Comparison of ENCODE assay signal across 12 cellular contexts in the genomic region with DNA sequence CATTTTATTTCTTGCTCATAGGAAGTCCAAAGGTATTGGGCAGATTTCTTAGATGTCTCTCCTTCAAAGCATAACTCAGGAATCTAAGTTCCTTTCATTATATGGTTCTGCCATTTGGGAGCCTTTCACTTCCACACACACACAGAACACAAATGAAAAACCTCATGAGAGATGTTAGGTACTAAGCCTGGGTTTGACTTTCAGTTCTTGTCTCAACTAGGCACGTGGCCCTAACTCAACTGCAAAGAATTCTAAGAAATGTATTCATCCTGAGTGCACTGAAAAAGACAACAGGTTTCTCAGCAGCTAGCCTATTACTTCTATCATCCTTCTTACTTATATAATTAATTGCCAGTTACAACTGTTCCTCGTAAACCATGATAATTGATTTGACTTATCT.
DNase-seq lines count a peak whose midpoint lies in the region; ATAC-seq, FAIRE-seq and TF ChIP-seq lines count a peak whose summit lies in the region.
"Had no signal": no experiment of that assay in that cellular context is flagged by ENCODE, and none has a peak within 500 bp of the region (broad histone marks: within the 10 kb centered on the region; RNA-seq: fewer than 3 reads in every experiment).

No MANE protein-coding gene starts in this region.

- no peak for DNase-seq in activated CD4-positive, CD25-positive, alpha-beta regulatory T cell (lab: John Stamatoyannopoulos, UW)
- peak in 1 of 4 experiments; percentile 51 for DNase-seq in K562 (ENCODE audit: extremely low read depth in 1 of 4, low spot score in 3 of 4)
- DNase-seq in CD8-positive, alpha-beta T cell: no peak
- no peak for DNase-seq in frontal cortex (ENCODE audit: low spot score in 2 of 2)
- no peak for DNase-seq in CD14-positive monocyte (ENCODE audit: low spot score)
- DNase-seq: right lobe of liver had no signal

- TF ChIP-seq EP300 in K562 (IDR thresholded peaks at IDR 0.05; ENCODE audit: low read length): no peak

- in situ Hi-C loops in K562 (cut with MboI): no loop called here

- peak overlapping the region; percentile 74 for H2AFZ ChIP-seq in K562 (ENCODE audit: low read depth, low read length)

- no peak overlapping the region for H3K4me3 ChIP-seq in K562
- H3K4me3 ChIP-seq in CD8-positive, alpha-beta T cell (ENCODE audit: low read depth, low read length): no peak overlapping the region
- H3K4me3 ChIP-seq: A549, breast epithelium, right lobe of liver had no signal

- H3K9ac ChIP-seq in K562 (ENCODE audit: insufficient read depth in 1 of 2, low read depth in 2 of 2, low read length in 2 of 2): peak overlapping the region in 1 of 2 experiments; percentile 20; a peak in 1 of 4 replicates

- H3K27me3 ChIP-seq in K562 (ENCODE audit: control insufficient read depth in 2 of 2, insufficient read depth in 2 of 2, low read length in 2 of 2): no peaks in the 10 kb centered on the region
- no peaks in the 10 kb centered on the region for H3K27me3 ChIP-seq in CD8-positive, alpha-beta T cell (ENCODE audit: insufficient read depth, low read length)
- H3K27me3 ChIP-seq: breast epithelium, right lobe of liver had no signal

- POLR2A ChIA-PET in K562 (lab: Yijun Ruan, JAX): interaction anchor here (0.7 to 1.6 kb wide), 3 partner anchors 9 to 319 kb away, joined by 3 to 5 read pairs (median 3); no protein-coding TSS in a partner anchor
- POLR2A ChIA-PET in CD8-positive, alpha-beta T cell (lab: Charles Lee): interaction anchor here (1.2 to 1.7 kb wide), 3 partner anchors 9 to 198 kb away, joined by 3 to 4 read pairs (median 3); no protein-coding TSS in a partner anchor

- WGBS in K562 (ENCODE audit: insufficient coverage, low coverage, missing lambda C conversion rate): 15% methylated on average over 2 of the region's 2 CpGs

- TF ChIP-seq POLR2A in K562 (conservative IDR thresholded peaks at IDR 0.05): no peak

- CTCF ChIA-PET in K562 (lab: Yijun Ruan, JAX; ENCODE audit: low intra/inter-chr PET ratio): no interaction called here
- CTCF ChIA-PET in CD8-positive, alpha-beta T cell (lab: Charles Lee): interaction anchor here (0.7 to 3.4 kb wide), 8 partner anchors 17 to 817 kb away, joined by 3 to 20 read pairs (median 4); no protein-coding TSS in a partner anchor

- no peak overlapping the region for H3K4me3 Mint-ChIP-seq in CD8-positive, alpha-beta T cell
- no peak overlapping the region for H3K4me3 Mint-ChIP-seq in CD14-positive monocyte

- no peaks in the 10 kb centered on the region for H3K9me3 Mint-ChIP-seq in CD8-positive, alpha-beta T cell
- no peaks in the 10 kb centered on the region for H3K9me3 Mint-ChIP-seq in CD14-positive monocyte

- no peak for TF ChIP-seq RAD21 in K562 (CRISPR knock-in tag; conservative IDR thresholded peaks at IDR 0.05 in 1 of 2, IDR thresholded peaks at IDR 0.05 in 1 of 2)

- no TSS peak for BruUV-seq in K562 (replicated peaks; lab: Mats Ljungman, UMichigan)

- H3K27me3 Mint-ChIP-seq in CD8-positive, alpha-beta T cell (ENCODE audit: low read depth): no peaks in the 10 kb centered on the region
- H3K27me3 Mint-ChIP-seq in CD14-positive monocyte (ENCODE audit: low read depth in 3 of 3): no peaks in the 10 kb centered on the region

- H3K9me1 ChIP-seq in K562 (ENCODE audit: control insufficient read depth, insufficient read depth, low read length): no peaks in the 10 kb centered on the region

- peaks cover 21% of the 10 kb centered on the region; the same call in 1 of the 3 replicates for H3K36me3 ChIP-seq in K562 (ENCODE audit: control insufficient read depth, insufficient read depth, low read length)
- no peaks in the 10 kb centered on the region for H3K36me3 ChIP-seq in CD8-positive, alpha-beta T cell (ENCODE audit: insufficient read depth, low read length)
- H3K36me3 ChIP-seq: breast epithelium, right lobe of liver had no signal

- H3K9me3 ChIP-seq in K562 (replicated peaks; ENCODE audit: control insufficient read depth, insufficient read depth, low read depth, low read length): peaks cover 2% of the 10 kb centered on the region; the same call in 1 of the 2 replicates
- H3K9me3 ChIP-seq in CD8-positive, alpha-beta T cell (ENCODE audit: low read length): no peaks in the 10 kb centered on the region
- H3K9me3 ChIP-seq: A549, breast epithelium, right lobe of liver had no signal

- TF ChIP-seq CTCF in K562 (IDR thresholded peaks at IDR 0.05 in 2 of 3, conservative IDR thresholded peaks at IDR 0.05 in 1 of 3; ENCODE audit: insufficient read depth in 2 of 3, low read depth in 1 of 3, low read length in 3 of 3): no peak
- TF ChIP-seq CTCF in CD8-positive, alpha-beta T cell (IDR thresholded peaks at IDR 0.05): no peak
- TF ChIP-seq CTCF in CD14-positive monocyte (IDR thresholded peaks at IDR 0.05): no peak

- no peaks in the 10 kb centered on the region for H4K20me1 ChIP-seq in K562 (replicated peaks; ENCODE audit: control insufficient read depth, insufficient read depth, low read length)

- peak overlapping the region; percentile 64; the same call in 2 of the 3 replicates for H3K27ac ChIP-seq in K562 (ENCODE audit: extremely low read depth, low read depth, low read length)
- no peak overlapping the region for H3K27ac ChIP-seq in CD8-positive, alpha-beta T cell (ENCODE audit: low read depth, low read length)
- H3K27ac ChIP-seq: A549, breast epithelium, right lobe of liver, VCaP had no signal

- H3K79me2 ChIP-seq in K562 (ENCODE audit: control insufficient read depth, insufficient read depth, low read length): peaks cover 9% of the 10 kb centered on the region; the same call in 2 of the 3 replicates

- no peak overlapping the region for H3K27ac Mint-ChIP-seq in CD8-positive, alpha-beta T cell
- no peak overlapping the region for H3K27ac Mint-ChIP-seq in CD14-positive monocyte

- peak overlapping the region; percentile 7; the same call in 1 of the 2 replicates for H3K4me2 ChIP-seq in K562 (ENCODE audit: insufficient read depth, low read length)
- H3K4me2 ChIP-seq: A549 had no signal

- no peaks in the 10 kb centered on the region for H3K36me3 Mint-ChIP-seq in CD8-positive, alpha-beta T cell
- H3K36me3 Mint-ChIP-seq in CD14-positive monocyte: no peaks in the 10 kb centered on the region

- peaks cover 0 to 39% of the 10 kb centered on the region in 2 experiments; a peak in 3 of 5 replicates for H3K4me1 ChIP-seq in K562 (replicated peaks in 1 of 2; ENCODE audit: control insufficient read depth in 2 of 2, insufficient read depth in 2 of 2, low read length in 2 of 2)
- H3K4me1 ChIP-seq in CD8-positive, alpha-beta T cell (ENCODE audit: insufficient read depth, low read length): no peaks in the 10 kb centered on the region
- H3K4me1 ChIP-seq: A549, breast epithelium, right lobe of liver had no signal

- intact Hi-C loops in K562 (cut with micrococcal nuclease): loop anchor here (5.0 kb wide), 5 partner anchors 36 to 284 kb away; no protein-coding TSS in a partner anchor
- intact Hi-C loops in CD8-positive, alpha-beta T cell (cut with DNase I, micrococcal nuclease): loop anchor here (5.0 to 10.0 kb wide), 6 partner anchors 59 to 746 kb away; partner anchors contain the start of gene HSPA13 (in 1 of the 2)
- intact Hi-C loops in CD14-positive monocyte (cut with micrococcal nuclease): loop anchor here in 1 of 2 donors (10.0 kb wide), 2 partner anchors 141 to 231 kb away; no protein-coding TSS in a partner anchor

- FAIRE-seq in K562 (lab: Jason Lieb, UNC) (no peak), frontal cortex (lab: Jason Lieb, UNC) (no peak)
- FAIRE-seq: A549 had no signal

- ATAC-seq in activated CD4-positive, CD25-positive, alpha-beta regulatory T cell treated with anti-CD3 and anti-CD28 coated beads, Interleukin-2, amount 50 U/mL, for 24 hours: peak; percentile 80
- peak; percentile 82 for ATAC-seq in GM21390 (IDR thresholded peaks at IDR 0.05; ENCODE audit: unreplicated experiment)
- ATAC-seq in HG03196 (IDR thresholded peaks at IDR 0.05; ENCODE audit: unreplicated experiment): peak; percentile 49
- peak; percentile 45 for ATAC-seq in K562
- ATAC-seq in CD8-positive, alpha-beta T cell: no peak
- ATAC-seq: A549 had no signal

- peaks cover 5% of the 10 kb centered on the region for H3K4me1 Mint-ChIP-seq in CD8-positive, alpha-beta T cell (ENCODE audit: low read depth)
- H3K4me1 Mint-ChIP-seq in CD14-positive monocyte: peaks cover 7% of the 10 kb centered on the region

TF ChIP-seq in K562, 482 proteins besides CTCF, POLR2A, EP300 and RAD21 (continues in another document):
- TF ChIP-seq ZNF586 (CRISPR knock-in tag; conservative IDR thresholded peaks at IDR 0.05): no peak
- TF ChIP-seq ZNF592 (IDR thresholded peaks at IDR 0.05): peak; percentile 74; the same call in 1 of the 2 replicates
- no peak for TF ChIP-seq CBX1 (IDR thresholded peaks at IDR 0.05; ENCODE audit: low read depth)
- TF ChIP-seq MTF1 (CRISPR knock-in tag; IDR thresholded peaks at IDR 0.05; ENCODE audit: borderline replicate concordance): no peak
- TF ChIP-seq NBN (IDR thresholded peaks at IDR 0.05; ENCODE audit: low read depth): no peak
